In the genomic region with DNA sequence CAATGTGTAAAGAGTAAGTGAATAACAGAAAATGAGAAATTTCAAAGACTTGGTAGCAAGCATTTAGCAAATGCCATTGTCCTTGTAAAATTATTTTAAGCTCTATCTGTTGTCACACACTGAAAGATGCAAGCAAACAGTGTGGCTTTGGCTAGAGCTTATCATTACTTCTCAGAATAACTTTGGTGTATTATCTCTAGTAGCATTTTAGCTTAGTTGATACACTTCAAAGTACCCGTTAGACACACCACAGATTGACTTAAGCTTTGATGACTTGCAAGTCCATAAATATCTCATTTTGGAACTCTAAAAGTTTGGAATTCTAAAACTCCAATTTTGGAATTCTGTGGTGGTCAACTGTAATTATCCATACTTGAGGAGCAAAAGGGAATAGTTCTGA, we compare ENCODE assay signal across 1 cellular context.
TF ChIP-seq lines count a peak whose summit lies in the region.

No MANE protein-coding gene starts in this region.

TF ChIP-seq in K562, 482 proteins besides CTCF, POLR2A, EP300 and RAD21 (continued from another document and continues in another):
- TF ChIP-seq, protein P1, sequence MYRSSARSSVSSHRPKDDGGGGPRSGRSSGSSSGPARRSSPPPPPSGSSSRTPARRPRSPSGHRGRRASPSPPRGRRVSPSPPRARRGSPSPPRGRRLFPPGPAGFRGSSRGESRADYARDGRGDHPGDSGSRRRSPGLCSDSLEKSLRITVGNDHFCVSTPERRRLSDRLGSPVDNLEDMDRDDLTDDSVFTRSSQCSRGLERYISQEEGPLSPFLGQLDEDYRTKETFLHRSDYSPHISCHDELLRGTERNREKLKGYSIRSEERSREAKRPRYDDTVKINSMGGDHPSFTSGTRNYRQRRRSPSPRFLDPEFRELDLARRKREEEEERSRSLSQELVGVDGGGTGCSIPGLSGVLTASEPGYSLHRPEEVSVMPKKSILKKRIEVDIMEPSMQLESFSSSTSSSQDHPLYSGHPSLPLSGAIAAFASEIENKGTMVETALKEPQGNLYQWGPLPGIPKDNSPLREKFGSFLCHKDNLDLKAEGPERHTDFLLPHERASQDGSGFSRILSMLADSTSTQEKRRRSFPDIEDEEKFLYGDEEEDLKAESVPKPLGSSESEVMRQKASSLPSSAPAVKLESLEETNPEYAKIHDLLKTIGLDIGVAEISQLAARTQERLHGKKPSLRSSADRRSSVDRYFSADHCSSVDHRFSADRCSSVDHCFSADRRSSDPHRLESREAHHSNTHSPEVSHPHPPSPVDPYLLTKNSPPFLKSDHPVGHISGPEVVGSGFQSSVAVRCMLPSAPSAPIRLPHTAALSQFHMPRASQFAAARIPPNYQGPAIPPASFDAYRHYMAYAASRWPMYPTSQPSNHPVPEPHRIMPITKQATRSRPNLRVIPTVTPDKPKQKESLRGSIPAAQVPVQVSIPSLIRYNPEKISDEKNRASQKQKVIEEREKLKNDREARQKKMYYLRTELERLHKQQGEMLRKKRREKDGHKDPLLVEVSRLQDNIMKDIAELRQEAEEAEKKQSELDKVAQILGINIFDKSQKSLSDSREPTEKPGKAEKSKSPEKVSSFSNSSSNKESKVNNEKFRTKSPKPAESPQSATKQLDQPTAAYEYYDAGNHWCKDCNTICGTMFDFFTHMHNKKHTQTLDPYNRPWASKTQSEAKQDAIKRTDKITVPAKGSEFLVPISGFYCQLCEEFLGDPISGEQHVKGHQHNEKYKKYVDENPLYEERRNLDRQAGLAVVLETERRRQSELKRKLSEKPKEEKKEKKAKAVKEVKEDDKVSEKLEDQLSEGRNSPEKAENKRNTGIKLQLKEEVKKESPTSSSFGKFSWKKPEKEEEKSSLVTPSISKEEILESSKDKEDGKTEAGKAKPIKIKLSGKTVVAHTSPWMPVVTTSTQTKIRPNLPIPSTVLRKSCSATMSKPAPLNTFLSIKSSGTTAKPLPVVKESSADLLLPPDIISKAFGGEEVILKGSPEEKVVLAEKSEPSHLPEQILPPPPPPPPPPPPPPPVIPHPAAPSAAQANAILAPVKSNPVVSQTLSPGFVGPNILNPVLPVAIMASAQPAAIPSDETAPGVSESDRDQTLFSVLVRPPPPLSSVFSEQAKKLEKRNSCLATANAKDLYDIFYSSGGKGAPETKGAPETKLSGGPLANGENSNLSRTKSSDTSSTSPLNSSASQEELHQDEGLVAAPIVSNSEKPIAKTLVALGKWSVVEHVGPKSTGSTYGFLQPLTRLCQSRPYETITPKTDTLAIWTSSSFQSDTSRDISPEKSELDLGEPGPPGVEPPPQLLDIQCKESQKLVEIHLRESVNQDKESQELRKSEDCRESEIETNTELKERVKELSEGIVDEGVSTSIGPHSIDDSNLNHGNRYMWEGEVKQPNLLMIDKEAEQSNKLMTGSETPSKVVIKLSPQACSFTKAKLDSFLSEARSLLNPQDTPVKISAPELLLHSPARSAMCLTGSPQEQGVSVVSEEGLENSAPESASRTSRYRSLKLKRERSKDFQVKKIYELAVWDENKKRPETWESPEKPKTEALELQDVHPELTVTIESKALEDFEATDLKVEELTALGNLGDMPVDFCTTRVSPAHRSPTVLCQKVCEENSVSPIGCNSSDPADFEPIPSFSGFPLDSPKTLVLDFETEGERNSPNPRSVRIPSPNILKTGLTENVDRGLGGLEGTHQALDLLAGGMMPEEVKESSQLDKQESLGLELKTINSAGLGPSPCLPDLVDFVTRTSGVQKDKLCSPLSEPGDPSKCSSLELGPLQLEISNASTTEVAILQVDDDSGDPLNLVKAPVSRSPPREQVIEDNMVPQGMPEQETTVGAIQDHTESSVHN (IDR thresholded peaks at IDR 0.05; ENCODE audit: borderline replicate concordance in 1 of 2, low read depth in 1 of 2), result no peak
- TF ChIP-seq ZKSCAN1 (IDR thresholded peaks at IDR 0.05; ENCODE audit: low read depth, low read length) (no peak), ZFP1 (CRISPR knock-in tag; IDR thresholded peaks at IDR 0.05) (no peak), RBM17 (IDR thresholded peaks at IDR 0.05; ENCODE audit: borderline replicate concordance, low read depth, low read length) (no peak), BRD9 (IDR thresholded peaks at IDR 0.05; ENCODE audit: low read depth, partially characterized antibody) (no peak), NR2F6 (CRISPR knock-in tag; IDR thresholded peaks at IDR 0.05) (no peak), SOX6 (IDR thresholded peaks at IDR 0.05) (peak; percentile 93), ASH1L (IDR thresholded peaks at IDR 0.05; ENCODE audit: borderline replicate concordance, low read depth, partially characterized antibody) (no peak), NCOR1 (IDR thresholded peaks at IDR 0.05) (peak; percentile 93), GABPA (tag; conservative IDR thresholded peaks at IDR 0.05; ENCODE audit: low read depth) (no peak), ZBED1 (IDR thresholded peaks at IDR 0.05) (no peak), CCNT2 (IDR thresholded peaks at IDR 0.05; ENCODE audit: borderline replicate concordance, extremely low read depth, insufficient read length, low read depth, low read length) (peak; percentile 79), KDM1A (IDR thresholded peaks at IDR 0.05) (peak; percentile 98 to 99), SRF (CRISPR knock-in tag; IDR thresholded peaks at IDR 0.05) (no peak), ZNF232 (CRISPR knock-in tag; IDR thresholded peaks at IDR 0.05) (no peak), CHD1 (IDR thresholded peaks at IDR 0.05; ENCODE audit: low read length) (no peak), ZNF197 (CRISPR knock-in tag; IDR thresholded peaks at IDR 0.05; ENCODE audit: low read depth) (no peak), KAT7 (CRISPR knock-in tag; IDR thresholded peaks at IDR 0.05; ENCODE audit: borderline replicate concordance) (no peak), SMAD4 (CRISPR knock-in tag; conservative IDR thresholded peaks at IDR 0.05) (0 out of 2 replicates have a peak, but pooled peaks have one; percentile 44), LARP7 (IDR thresholded peaks at IDR 0.05) (no peak), CHCHD3 (CRISPR knock-in tag; IDR thresholded peaks at IDR 0.05) (no peak), NONO (IDR thresholded peaks at IDR 0.05; ENCODE audit: low read depth in 2 of 2, low read length in 1 of 2) (peak in 1 of 2 experiments; percentile 48; a peak in 1 of 4 replicates), TAF15 (IDR thresholded peaks at IDR 0.05; ENCODE audit: low read depth, low read length) (no peak), PCBP2 (IDR thresholded peaks at IDR 0.05; ENCODE audit: low read depth, low read length, poor library complexity, severe bottlenecking) (no peak), KLF13 (tag; IDR thresholded peaks at IDR 0.05; ENCODE audit: borderline replicate concordance, low read depth) (no peak), NFIX (CRISPR knock-in tag; IDR thresholded peaks at IDR 0.05; ENCODE audit: low read depth) (no peak), TCF7L2 (IDR thresholded peaks at IDR 0.05; ENCODE audit: low read depth, low read length) (peak; percentile 81), KLF1 (tag; IDR thresholded peaks at IDR 0.05) (no peak)
- TF ChIP-seq, protein P2, sequence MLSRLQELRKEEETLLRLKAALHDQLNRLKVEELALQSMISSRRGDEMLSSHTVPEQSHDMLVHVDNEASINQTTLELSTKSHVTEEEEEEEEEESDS (CRISPR knock-in tag; IDR thresholded peaks at IDR 0.05), result no peak
- TF ChIP-seq, protein P3, sequence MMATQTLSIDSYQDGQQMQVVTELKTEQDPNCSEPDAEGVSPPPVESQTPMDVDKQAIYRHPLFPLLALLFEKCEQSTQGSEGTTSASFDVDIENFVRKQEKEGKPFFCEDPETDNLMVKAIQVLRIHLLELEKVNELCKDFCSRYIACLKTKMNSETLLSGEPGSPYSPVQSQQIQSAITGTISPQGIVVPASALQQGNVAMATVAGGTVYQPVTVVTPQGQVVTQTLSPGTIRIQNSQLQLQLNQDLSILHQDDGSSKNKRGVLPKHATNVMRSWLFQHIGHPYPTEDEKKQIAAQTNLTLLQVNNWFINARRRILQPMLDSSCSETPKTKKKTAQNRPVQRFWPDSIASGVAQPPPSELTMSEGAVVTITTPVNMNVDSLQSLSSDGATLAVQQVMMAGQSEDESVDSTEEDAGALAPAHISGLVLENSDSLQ (IDR thresholded peaks at IDR 0.05), result peak; percentile 30; the same call in 1 of the 2 replicates
- TF ChIP-seq, protein P4, sequence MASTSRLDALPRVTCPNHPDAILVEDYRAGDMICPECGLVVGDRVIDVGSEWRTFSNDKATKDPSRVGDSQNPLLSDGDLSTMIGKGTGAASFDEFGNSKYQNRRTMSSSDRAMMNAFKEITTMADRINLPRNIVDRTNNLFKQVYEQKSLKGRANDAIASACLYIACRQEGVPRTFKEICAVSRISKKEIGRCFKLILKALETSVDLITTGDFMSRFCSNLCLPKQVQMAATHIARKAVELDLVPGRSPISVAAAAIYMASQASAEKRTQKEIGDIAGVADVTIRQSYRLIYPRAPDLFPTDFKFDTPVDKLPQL (IDR thresholded peaks at IDR 0.05; ENCODE audit: extremely low read depth, insufficient read length), result no peak
- TF ChIP-seq, protein P5, sequence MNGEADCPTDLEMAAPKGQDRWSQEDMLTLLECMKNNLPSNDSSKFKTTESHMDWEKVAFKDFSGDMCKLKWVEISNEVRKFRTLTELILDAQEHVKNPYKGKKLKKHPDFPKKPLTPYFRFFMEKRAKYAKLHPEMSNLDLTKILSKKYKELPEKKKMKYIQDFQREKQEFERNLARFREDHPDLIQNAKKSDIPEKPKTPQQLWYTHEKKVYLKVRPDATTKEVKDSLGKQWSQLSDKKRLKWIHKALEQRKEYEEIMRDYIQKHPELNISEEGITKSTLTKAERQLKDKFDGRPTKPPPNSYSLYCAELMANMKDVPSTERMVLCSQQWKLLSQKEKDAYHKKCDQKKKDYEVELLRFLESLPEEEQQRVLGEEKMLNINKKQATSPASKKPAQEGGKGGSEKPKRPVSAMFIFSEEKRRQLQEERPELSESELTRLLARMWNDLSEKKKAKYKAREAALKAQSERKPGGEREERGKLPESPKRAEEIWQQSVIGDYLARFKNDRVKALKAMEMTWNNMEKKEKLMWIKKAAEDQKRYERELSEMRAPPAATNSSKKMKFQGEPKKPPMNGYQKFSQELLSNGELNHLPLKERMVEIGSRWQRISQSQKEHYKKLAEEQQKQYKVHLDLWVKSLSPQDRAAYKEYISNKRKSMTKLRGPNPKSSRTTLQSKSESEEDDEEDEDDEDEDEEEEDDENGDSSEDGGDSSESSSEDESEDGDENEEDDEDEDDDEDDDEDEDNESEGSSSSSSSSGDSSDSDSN (IDR thresholded peaks at IDR 0.05; ENCODE audit: borderline replicate concordance in 1 of 2, low read depth in 2 of 2, low read length in 2 of 2), result no peak
- TF ChIP-seq, protein P6, sequence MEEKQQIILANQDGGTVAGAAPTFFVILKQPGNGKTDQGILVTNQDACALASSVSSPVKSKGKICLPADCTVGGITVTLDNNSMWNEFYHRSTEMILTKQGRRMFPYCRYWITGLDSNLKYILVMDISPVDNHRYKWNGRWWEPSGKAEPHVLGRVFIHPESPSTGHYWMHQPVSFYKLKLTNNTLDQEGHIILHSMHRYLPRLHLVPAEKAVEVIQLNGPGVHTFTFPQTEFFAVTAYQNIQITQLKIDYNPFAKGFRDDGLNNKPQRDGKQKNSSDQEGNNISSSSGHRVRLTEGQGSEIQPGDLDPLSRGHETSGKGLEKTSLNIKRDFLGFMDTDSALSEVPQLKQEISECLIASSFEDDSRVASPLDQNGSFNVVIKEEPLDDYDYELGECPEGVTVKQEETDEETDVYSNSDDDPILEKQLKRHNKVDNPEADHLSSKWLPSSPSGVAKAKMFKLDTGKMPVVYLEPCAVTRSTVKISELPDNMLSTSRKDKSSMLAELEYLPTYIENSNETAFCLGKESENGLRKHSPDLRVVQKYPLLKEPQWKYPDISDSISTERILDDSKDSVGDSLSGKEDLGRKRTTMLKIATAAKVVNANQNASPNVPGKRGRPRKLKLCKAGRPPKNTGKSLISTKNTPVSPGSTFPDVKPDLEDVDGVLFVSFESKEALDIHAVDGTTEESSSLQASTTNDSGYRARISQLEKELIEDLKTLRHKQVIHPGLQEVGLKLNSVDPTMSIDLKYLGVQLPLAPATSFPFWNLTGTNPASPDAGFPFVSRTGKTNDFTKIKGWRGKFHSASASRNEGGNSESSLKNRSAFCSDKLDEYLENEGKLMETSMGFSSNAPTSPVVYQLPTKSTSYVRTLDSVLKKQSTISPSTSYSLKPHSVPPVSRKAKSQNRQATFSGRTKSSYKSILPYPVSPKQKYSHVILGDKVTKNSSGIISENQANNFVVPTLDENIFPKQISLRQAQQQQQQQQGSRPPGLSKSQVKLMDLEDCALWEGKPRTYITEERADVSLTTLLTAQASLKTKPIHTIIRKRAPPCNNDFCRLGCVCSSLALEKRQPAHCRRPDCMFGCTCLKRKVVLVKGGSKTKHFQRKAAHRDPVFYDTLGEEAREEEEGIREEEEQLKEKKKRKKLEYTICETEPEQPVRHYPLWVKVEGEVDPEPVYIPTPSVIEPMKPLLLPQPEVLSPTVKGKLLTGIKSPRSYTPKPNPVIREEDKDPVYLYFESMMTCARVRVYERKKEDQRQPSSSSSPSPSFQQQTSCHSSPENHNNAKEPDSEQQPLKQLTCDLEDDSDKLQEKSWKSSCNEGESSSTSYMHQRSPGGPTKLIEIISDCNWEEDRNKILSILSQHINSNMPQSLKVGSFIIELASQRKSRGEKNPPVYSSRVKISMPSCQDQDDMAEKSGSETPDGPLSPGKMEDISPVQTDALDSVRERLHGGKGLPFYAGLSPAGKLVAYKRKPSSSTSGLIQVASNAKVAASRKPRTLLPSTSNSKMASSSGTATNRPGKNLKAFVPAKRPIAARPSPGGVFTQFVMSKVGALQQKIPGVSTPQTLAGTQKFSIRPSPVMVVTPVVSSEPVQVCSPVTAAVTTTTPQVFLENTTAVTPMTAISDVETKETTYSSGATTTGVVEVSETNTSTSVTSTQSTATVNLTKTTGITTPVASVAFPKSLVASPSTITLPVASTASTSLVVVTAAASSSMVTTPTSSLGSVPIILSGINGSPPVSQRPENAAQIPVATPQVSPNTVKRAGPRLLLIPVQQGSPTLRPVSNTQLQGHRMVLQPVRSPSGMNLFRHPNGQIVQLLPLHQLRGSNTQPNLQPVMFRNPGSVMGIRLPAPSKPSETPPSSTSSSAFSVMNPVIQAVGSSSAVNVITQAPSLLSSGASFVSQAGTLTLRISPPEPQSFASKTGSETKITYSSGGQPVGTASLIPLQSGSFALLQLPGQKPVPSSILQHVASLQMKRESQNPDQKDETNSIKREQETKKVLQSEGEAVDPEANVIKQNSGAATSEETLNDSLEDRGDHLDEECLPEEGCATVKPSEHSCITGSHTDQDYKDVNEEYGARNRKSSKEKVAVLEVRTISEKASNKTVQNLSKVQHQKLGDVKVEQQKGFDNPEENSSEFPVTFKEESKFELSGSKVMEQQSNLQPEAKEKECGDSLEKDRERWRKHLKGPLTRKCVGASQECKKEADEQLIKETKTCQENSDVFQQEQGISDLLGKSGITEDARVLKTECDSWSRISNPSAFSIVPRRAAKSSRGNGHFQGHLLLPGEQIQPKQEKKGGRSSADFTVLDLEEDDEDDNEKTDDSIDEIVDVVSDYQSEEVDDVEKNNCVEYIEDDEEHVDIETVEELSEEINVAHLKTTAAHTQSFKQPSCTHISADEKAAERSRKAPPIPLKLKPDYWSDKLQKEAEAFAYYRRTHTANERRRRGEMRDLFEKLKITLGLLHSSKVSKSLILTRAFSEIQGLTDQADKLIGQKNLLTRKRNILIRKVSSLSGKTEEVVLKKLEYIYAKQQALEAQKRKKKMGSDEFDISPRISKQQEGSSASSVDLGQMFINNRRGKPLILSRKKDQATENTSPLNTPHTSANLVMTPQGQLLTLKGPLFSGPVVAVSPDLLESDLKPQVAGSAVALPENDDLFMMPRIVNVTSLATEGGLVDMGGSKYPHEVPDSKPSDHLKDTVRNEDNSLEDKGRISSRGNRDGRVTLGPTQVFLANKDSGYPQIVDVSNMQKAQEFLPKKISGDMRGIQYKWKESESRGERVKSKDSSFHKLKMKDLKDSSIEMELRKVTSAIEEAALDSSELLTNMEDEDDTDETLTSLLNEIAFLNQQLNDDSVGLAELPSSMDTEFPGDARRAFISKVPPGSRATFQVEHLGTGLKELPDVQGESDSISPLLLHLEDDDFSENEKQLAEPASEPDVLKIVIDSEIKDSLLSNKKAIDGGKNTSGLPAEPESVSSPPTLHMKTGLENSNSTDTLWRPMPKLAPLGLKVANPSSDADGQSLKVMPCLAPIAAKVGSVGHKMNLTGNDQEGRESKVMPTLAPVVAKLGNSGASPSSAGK (IDR thresholded peaks at IDR 0.05), result no peak
